1 cellular context compared by ENCODE assay signal in genomic region chr19:18007939-18008673, GRCh38.
TF ChIP-seq lines count a peak whose summit lies in the region.

ARRDC2 (plus strand) TSS chr19:18008170; CDS start chr19:18008311, 141 bp downstream.

TF ChIP-seq in HEK293, 187 proteins besides CTCF, POLR2A, EP300 and RAD21 (continued from another document):
- 0 out of 2 replicates have a peak, but pooled peaks have one; percentile 23 for TF ChIP-seq ZBTB10 (tag by site-specific recombination; IDR thresholded peaks at IDR 0.05)
- no peak for TF ChIP-seq ZNF76 (tag by site-specific recombination; IDR thresholded peaks at IDR 0.05; ENCODE audit: borderline replicate concordance, low read depth)
- TF ChIP-seq YY1 (tag by site-specific recombination; IDR thresholded peaks at IDR 0.05), result no peak
- no peak for TF ChIP-seq ZNF837 (tag by site-specific recombination; IDR thresholded peaks at IDR 0.05)
- peak; percentile 78 for TF ChIP-seq INSM2 (tag by site-specific recombination; IDR thresholded peaks at IDR 0.05)
- no peak for TF ChIP-seq ZBTB11 (tag by site-specific recombination; conservative IDR thresholded peaks at IDR 0.05; ENCODE audit: low read depth)
- no peak for TF ChIP-seq ZNF311 (tag by site-specific recombination; IDR thresholded peaks at IDR 0.05; ENCODE audit: borderline replicate concordance)
- TF ChIP-seq ZBTB26 (tag by site-specific recombination; optimal IDR thresholded peaks at IDR 0.05), result peak; percentile 33
- peak; percentile 66 for TF ChIP-seq SP3 (tag by site-specific recombination; IDR thresholded peaks at IDR 0.05)
- TF ChIP-seq GLIS2 (tag by site-specific recombination; IDR thresholded peaks at IDR 0.05), result 0 out of 2 replicates have a peak, but pooled peaks have one; percentile 14
- TF ChIP-seq SP2 (tag by site-specific recombination; IDR thresholded peaks at IDR 0.05), result peak; percentile 77
- 0 out of 2 replicates have a peak, but pooled peaks have one; percentile 28 for TF ChIP-seq ZNF692 (tag by site-specific recombination; IDR thresholded peaks at IDR 0.05)
- TF ChIP-seq SCRT1 (tag by site-specific recombination; IDR thresholded peaks at IDR 0.05; ENCODE audit: borderline replicate concordance), result no peak
- no peak for TF ChIP-seq ZNF654 (tag by site-specific recombination; IDR thresholded peaks at IDR 0.05; ENCODE audit: low read depth)
- no peak for TF ChIP-seq ZNF660 (tag by site-specific recombination; IDR thresholded peaks at IDR 0.05)
- no peak for TF ChIP-seq ZSCAN18 (tag by site-specific recombination; IDR thresholded peaks at IDR 0.05)
- TF ChIP-seq KLF8 (tag by site-specific recombination; IDR thresholded peaks at IDR 0.05), result peak; percentile 81
- no peak for TF ChIP-seq ZNF571 (tag by site-specific recombination; IDR thresholded peaks at IDR 0.05)
- TF ChIP-seq ZNF843 (tag by site-specific recombination; IDR thresholded peaks at IDR 0.05), result no peak
- no peak for TF ChIP-seq ZNF148 (tag by site-specific recombination; IDR thresholded peaks at IDR 0.05; ENCODE audit: borderline replicate concordance)
- TF ChIP-seq MEIS1 (CRISPR knock-in tag; IDR thresholded peaks at IDR 0.05; ENCODE audit: borderline replicate concordance), result no peak
- no peak for TF ChIP-seq BCL11A (tag by site-specific recombination; IDR thresholded peaks at IDR 0.05; ENCODE audit: low read depth)
- no peak for TF ChIP-seq ZNF776 (tag by site-specific recombination; IDR thresholded peaks at IDR 0.05; ENCODE audit: borderline replicate concordance)
- 0 out of 2 replicates have a peak, but pooled peaks have one; percentile 1 for TF ChIP-seq KLF16 (tag by site-specific recombination; IDR thresholded peaks at IDR 0.05)
- TF ChIP-seq ZNF747 (tag by site-specific recombination; IDR thresholded peaks at IDR 0.05), result no peak
- no peak for TF ChIP-seq ZNF114 (tag by site-specific recombination; IDR thresholded peaks at IDR 0.05)
- no peak for TF ChIP-seq ZNF585B (tag by site-specific recombination; IDR thresholded peaks at IDR 0.05)
- no peak for TF ChIP-seq KLF9 (tag by site-specific recombination; IDR thresholded peaks at IDR 0.05; ENCODE audit: low read depth)
- no peak for TF ChIP-seq ZNF521 (tag by site-specific recombination; IDR thresholded peaks at IDR 0.05)
- no peak for TF ChIP-seq ZNF37A (tag by site-specific recombination; IDR thresholded peaks at IDR 0.05)
- no peak for TF ChIP-seq KLF7 (tag by site-specific recombination; IDR thresholded peaks at IDR 0.05; ENCODE audit: borderline replicate concordance)
- no peak for TF ChIP-seq ZSCAN30 (tag by site-specific recombination; IDR thresholded peaks at IDR 0.05)
- TF ChIP-seq ZNF362 (tag by site-specific recombination; IDR thresholded peaks at IDR 0.05), result no peak
- TF ChIP-seq PRDM4 (tag by site-specific recombination; IDR thresholded peaks at IDR 0.05), result no peak
- TF ChIP-seq ZNF701 (tag by site-specific recombination; IDR thresholded peaks at IDR 0.05), result no peak
- no peak for TF ChIP-seq ZNF394 (tag by site-specific recombination; IDR thresholded peaks at IDR 0.05; ENCODE audit: borderline replicate concordance)
- TF ChIP-seq ZNF560 (tag by site-specific recombination; IDR thresholded peaks at IDR 0.05; ENCODE audit: borderline replicate concordance), result no peak
- TF ChIP-seq ZNF544 (tag by site-specific recombination; IDR thresholded peaks at IDR 0.05), result no peak
- TF ChIP-seq ZNF184 (tag by site-specific recombination; IDR thresholded peaks at IDR 0.05), result 0 out of 2 replicates have a peak, but pooled peaks have one; percentile 17
- TF ChIP-seq ZNF248 (tag by site-specific recombination; IDR thresholded peaks at IDR 0.05), result no peak
